Comparison of ENCODE assay signal across 17 cellular contexts in genomic region chr1:153513023-153513422, GRCh38. TPM values are rescaled to one million over a fixed set of nuclear protein-coding genes. Genes with fewer than 3 reads are reported as not detected.
DNase-seq lines count a peak whose midpoint lies in the region; ATAC-seq and TF ChIP-seq lines count a peak whose summit lies in the region.
"Had no signal": no experiment of that assay in that cellular context is flagged by ENCODE, and none has a peak within 500 bp of the region (broad histone marks: within the 10 kb centered on the region; RNA-seq: fewer than 3 reads in every experiment).

No MANE protein-coding gene starts in this region.

- no peak overlapping the region for H3K9ac ChIP-seq in BLaER1
- H3K9ac ChIP-seq in DND-41 (ENCODE audit: low read depth, low read length), result no peak overlapping the region
- H3K9ac ChIP-seq in smooth muscle cell (ENCODE audit: low read depth), result no peak overlapping the region

- H3K27ac Mint-ChIP-seq in effector memory CD8-positive, alpha-beta T cell, result no peak overlapping the region
- H3K27ac Mint-ChIP-seq: T-cell had no signal

- H3K4me3 ChIP-seq in BLaER1 (no peak overlapping the region), DND-41 (ENCODE audit: low read depth in 1 of 2, low read length in 2 of 2) (no peak overlapping the region), Panc1 (ENCODE audit: low read depth in 2 of 2, low read length in 2 of 2) (no peak overlapping the region), smooth muscle cell (no peak overlapping the region)
- H3K4me3 ChIP-seq: colonic mucosa, spleen, suprapubic skin had no signal

- peaks cover 12% of the 10 kb centered on the region in 2 donors for H3K4me1 Mint-ChIP-seq in effector memory CD8-positive, alpha-beta T cell (ENCODE audit: low read depth in 2 of 2)

- H3K4me3 Mint-ChIP-seq in effector memory CD8-positive, alpha-beta T cell, result no peak overlapping the region
- H3K4me3 Mint-ChIP-seq: activated T-cell treated with anti-CD3 and anti-CD28 coated beads, Interleukin-2, amount 50 U/mL, for 4 hours; T-cell had no signal

- in situ Hi-C loops in Panc1 (cut with HindIII; ENCODE audit: low pct_unique_long_range_greater_than_20kb, low sequenced_read_pairs), result no loop called here

- H3K36me3 Mint-ChIP-seq in effector memory CD8-positive, alpha-beta T cell (ENCODE audit: insufficient read depth), result no peaks in the 10 kb centered on the region
- H3K36me3 Mint-ChIP-seq: T-cell had no signal

- H3K4me1 ChIP-seq in BLaER1, result peaks cover 43% of the 10 kb centered on the region
- peaks cover 5% of the 10 kb centered on the region; the same call in 1 of the 2 replicates for H3K4me1 ChIP-seq in DND-41 (ENCODE audit: insufficient read depth, low read length)
- H3K4me1 ChIP-seq in Panc1 (ENCODE audit: control insufficient read depth, insufficient read depth, low read length), result peaks cover 29% of the 10 kb centered on the region
- H3K4me1 ChIP-seq in foreskin keratinocyte, result peaks cover 16% of the 10 kb centered on the region
- no peaks in the 10 kb centered on the region for H3K4me1 ChIP-seq in smooth muscle cell (ENCODE audit: low read depth)

- H3K27ac ChIP-seq in BLaER1, result no peak overlapping the region
- H3K27ac ChIP-seq in DND-41 (ENCODE audit: low read length), result no peak overlapping the region
- peak overlapping the region; percentile 72 for H3K27ac ChIP-seq in Panc1 (ENCODE audit: low read length)
- no peak overlapping the region for H3K27ac ChIP-seq in foreskin keratinocyte
- no peak overlapping the region for H3K27ac ChIP-seq in smooth muscle cell (ENCODE audit: low read depth)
- H3K27ac ChIP-seq: colonic mucosa, suprapubic skin had no signal

- no peak for DNase-seq in DND-41
- no peak for DNase-seq in Panc1 (ENCODE audit: low read depth, low spot score)
- no peak for DNase-seq in foreskin keratinocyte
- DNase-seq in smooth muscle cell (lab: John Stamatoyannopoulos, UW; ENCODE audit: unreplicated experiment), result no peak
- DNase-seq in omental fat pad (ENCODE audit: low spot score), result no peak
- DNase-seq in effector memory CD8-positive, alpha-beta T cell, result no peak
- DNase-seq: activated CD4-positive, alpha-beta T cell treated with anti-CD3 and anti-CD28 coated beads for 4 hours; activated T-cell treated with anti-CD3 and anti-CD28 coated beads, Interleukin-2, amount 50 U/mL, for 4 hours; colonic mucosa; NK-92 treated with Interleukin-12 subunit alpha and Interleukin-12 subunit beta, amount 100 ng/mL, for 24 hours; spleen; T-cell had no signal

- no peak for ATAC-seq in DND-41 (ENCODE audit: insufficient read depth, low read depth)
- no peak for ATAC-seq in Panc1
- no peak for ATAC-seq in foreskin keratinocyte
- ATAC-seq in HG02981 (IDR thresholded peaks at IDR 0.05; ENCODE audit: unreplicated experiment), result no peak
- ATAC-seq in omental fat pad (ENCODE audit: low FRiP score), result no peak
- no peak for ATAC-seq in effector memory CD8-positive, alpha-beta T cell (replicated peaks)
- ATAC-seq: activated T-cell treated with anti-CD3 and anti-CD28 coated beads, Interleukin-2, amount 50 U/mL, for 4 hours; T-cell had no signal

- H3K9me3 Mint-ChIP-seq in effector memory CD8-positive, alpha-beta T cell, result no peaks in the 10 kb centered on the region
- H3K9me3 Mint-ChIP-seq: activated T-cell treated with anti-CD3 and anti-CD28 coated beads, Interleukin-2, amount 50 U/mL, for 4 hours; T-cell had no signal

- TF ChIP-seq CTCF in DND-41 (IDR thresholded peaks at IDR 0.05; ENCODE audit: borderline replicate concordance, extremely low read depth, low read length, poor library complexity, severe bottlenecking) (peak; percentile 24), Panc1 (IDR thresholded peaks at IDR 0.05) (no peak), foreskin keratinocyte (conservative IDR thresholded peaks at IDR 0.05) (peak; percentile 33), smooth muscle cell (IDR thresholded peaks at IDR 0.05; ENCODE audit: borderline replicate concordance, insufficient read depth, poor library complexity, severe bottlenecking) (no peak), omental fat pad (IDR thresholded peaks at IDR 0.05) (no peak)

- no peaks in the 10 kb centered on the region for H3K27me3 Mint-ChIP-seq in effector memory CD8-positive, alpha-beta T cell
- H3K27me3 Mint-ChIP-seq: T-cell had no signal

- no TSS peak for BruUV-seq in Panc1 (replicated peaks; lab: Mats Ljungman, UMichigan)

- no peak overlapping the region for H2AFZ ChIP-seq in DND-41 (ENCODE audit: low read depth, low read length)
- H2AFZ ChIP-seq in smooth muscle cell (ENCODE audit: low read depth), result no peak overlapping the region

- H3F3A ChIP-seq in smooth muscle cell (ENCODE audit: low read depth), result no peaks in the 10 kb centered on the region

- H3K79me2 ChIP-seq in DND-41 (ENCODE audit: insufficient read depth, low read length) (no peaks in the 10 kb centered on the region), smooth muscle cell (ENCODE audit: low read depth) (no peaks in the 10 kb centered on the region)

- no peaks in the 10 kb centered on the region for H4K20me1 ChIP-seq in BLaER1
- no peaks in the 10 kb centered on the region for H4K20me1 ChIP-seq in DND-41 (ENCODE audit: insufficient read depth, low read length)
- H4K20me1 ChIP-seq in smooth muscle cell (ENCODE audit: low read depth), result no peaks in the 10 kb centered on the region

- H3K9me3 ChIP-seq in BLaER1 (no peaks in the 10 kb centered on the region), DND-41 (ENCODE audit: insufficient read depth, low read length, severe bottlenecking) (no peaks in the 10 kb centered on the region), Panc1 (ENCODE audit: control insufficient read depth, insufficient read depth, low read depth, low read length) (no peaks in the 10 kb centered on the region), smooth muscle cell (replicated peaks; ENCODE audit: low read depth) (no peaks in the 10 kb centered on the region)
- H3K9me3 ChIP-seq: colonic mucosa, spleen, suprapubic skin had no signal

- H3K4me2 ChIP-seq in BLaER1 (peak overlapping the region; percentile 46), DND-41 (ENCODE audit: insufficient read depth, low read length) (no peak overlapping the region), smooth muscle cell (no peak overlapping the region)

- H3K27me3 ChIP-seq in BLaER1, result no peaks in the 10 kb centered on the region
- no peaks in the 10 kb centered on the region for H3K27me3 ChIP-seq in DND-41 (ENCODE audit: insufficient read depth, low read length, poor library complexity)
- H3K27me3 ChIP-seq in Panc1 (ENCODE audit: control insufficient read depth, insufficient read depth, low read length), result no peaks in the 10 kb centered on the region
- no peaks in the 10 kb centered on the region for H3K27me3 ChIP-seq in foreskin keratinocyte
- no peaks in the 10 kb centered on the region for H3K27me3 ChIP-seq in smooth muscle cell (ENCODE audit: low read depth)
- H3K27me3 ChIP-seq: colonic mucosa, spleen, suprapubic skin had no signal

- 86% methylated on average over 3 of the region's 3 CpGs for WGBS in smooth muscle cell (ENCODE audit: low lambda C conversion rate)

- POLR2A ChIA-PET in Panc1 (lab: Charles Lee), result no interaction called here

- intact Hi-C loops in Panc1 (cut with micrococcal nuclease; ENCODE audit: unreplicated experiment), result loop anchor here (5.0 to 10.0 kb wide), 2 partner anchors 104 to 262 kb away; partner anchors contain the start of genes S100A14 and SLC27A3

- no peaks in the 10 kb centered on the region for H3K36me3 ChIP-seq in BLaER1
- no peaks in the 10 kb centered on the region for H3K36me3 ChIP-seq in DND-41 (ENCODE audit: insufficient read depth, low read length)
- no peaks in the 10 kb centered on the region for H3K36me3 ChIP-seq in Panc1 (ENCODE audit: control insufficient read depth, insufficient read depth, low read length)
- H3K36me3 ChIP-seq in smooth muscle cell (ENCODE audit: low read depth), result no peaks in the 10 kb centered on the region
- H3K36me3 ChIP-seq: colonic mucosa, spleen, suprapubic skin had no signal

- CTCF ChIA-PET in Panc1 (lab: Charles Lee), result no interaction called here

RNA-seq across cellular contexts. Expression of gene S100A6, which starts 22.8 kb away (rescaled TPM):
- total RNA-seq in Panc1 (2021; ENCODE audit: unreplicated experiment) (1,986 TPM), foreskin keratinocyte (3,644 and 4,242 TPM in 2 replicates), smooth muscle cell (410 and 499 TPM in 2 replicates), omental fat pad (100 to 1,000 TPM; 315 to 566 (median 427) TPM)
- polyA plus RNA-seq in Panc1 (2012; ENCODE audit: insufficient read length), result 6,225 TPM
- polyA plus RNA-seq in foreskin keratinocyte (6,268 and 7,449 TPM in 2 replicates), smooth muscle cell (1,358 and 1,471 TPM in 2 replicates)

RNA-seq across cellular contexts. Expression of gene S100A5, which starts 27.7 kb away (rescaled TPM):
- total RNA-seq in Panc1 (2021; ENCODE audit: unreplicated experiment) (0.72 TPM), foreskin keratinocyte (0.27 TPM in 1 of 2 replicates, not detected in the other), smooth muscle cell (1.6 and 5.7 TPM in 2 replicates), omental fat pad (not detected)
- polyA plus RNA-seq in Panc1 (2012; ENCODE audit: insufficient read length), result 1.2 TPM
- polyA plus RNA-seq in foreskin keratinocyte (0.50 and 0.73 TPM in 2 replicates), smooth muscle cell (4.8 and 6.2 TPM in 2 replicates)
- total RNA-seq: colonic mucosa, fibroblast of lung, lung microvascular endothelial cell, suprapubic skin had no signal

RNA-seq across cellular contexts. Expression of gene S100A4, which starts 32.6 kb away (rescaled TPM):
- total RNA-seq in Panc1 (2021; ENCODE audit: unreplicated experiment), result 773 TPM
- 817 TPM for polyA plus RNA-seq in Panc1 (2012; ENCODE audit: insufficient read length)
- total RNA-seq in foreskin keratinocyte, result 12.1 and 23.7 TPM in 2 replicates
- 22.8 and 43.2 TPM in 2 replicates for polyA plus RNA-seq in foreskin keratinocyte
- total RNA-seq in smooth muscle cell, result 1,139 and 1,222 TPM in 2 replicates
- polyA plus RNA-seq in smooth muscle cell, result 1,491 and 1,802 TPM in 2 replicates
- 100 to 1,000 TPM; 323 to 723 (median 337) TPM for total RNA-seq in omental fat pad

RNA-seq across cellular contexts. Expression of gene S100A3, which starts 36.0 kb away (rescaled TPM):
- total RNA-seq in Panc1 (2021; ENCODE audit: unreplicated experiment) (12.0 TPM), foreskin keratinocyte (14.3 and 18.5 TPM in 2 replicates), smooth muscle cell (11.2 and 13.9 TPM in 2 replicates), omental fat pad (1 to 10 TPM in 3 of 4 donors, not detected in 1; 1.7 to 3.2 (median 2.7) TPM)
- 10.0 TPM for polyA plus RNA-seq in Panc1 (2012; ENCODE audit: insufficient read length)
- polyA plus RNA-seq in foreskin keratinocyte (21.4 and 29.0 TPM in 2 replicates), smooth muscle cell (18.0 and 19.8 TPM in 2 replicates)
- total RNA-seq: activated T-cell treated with anti-CD3 and anti-CD28 coated beads, Interleukin-2, amount 50 U/mL, for 4 hours; T-cell had no signal

RNA-seq across cellular contexts. Expression of gene S100A7, which starts 52.6 kb away (rescaled TPM):
- total RNA-seq in Panc1 (2021; ENCODE audit: unreplicated experiment) (not detected), foreskin keratinocyte (0.37 TPM in 1 of 2 replicates, not detected in the other), smooth muscle cell (not detected in 2 replicates), omental fat pad (not detected)
- polyA plus RNA-seq in Panc1 (2012; ENCODE audit: insufficient read length), result not detected
- polyA plus RNA-seq in foreskin keratinocyte (0.59 TPM in 1 of 2 replicates, not detected in the other), smooth muscle cell (not detected in 2 replicates)
- total RNA-seq: activated T-cell treated with anti-CD3 and anti-CD28 coated beads, Interleukin-2, amount 50 U/mL, for 4 hours; colonic mucosa; fibroblast of lung; lung microvascular endothelial cell; spleen; T-cell had no signal
- polyA plus RNA-seq: fibroblast of lung, spleen had no signal

Comparison
In these comparisons a context has a peak if more than half of its experiments do, and no peak if none do; other contexts are left out.
1. CTCF ChIP-seq: peak in DND-41 (single experiment) and foreskin keratinocyte (single experiment); none in Panc1 (single experiment), smooth muscle cell (single experiment) and omental fat pad (0 of 3).
2. RNA of gene S100A4, which starts 32.6 kb away (total RNA-seq): 1,139 to 1,222 TPM in smooth muscle cell, 773 TPM in Panc1 (single experiment) and 323 to 723 TPM in omental fat pad; 12.1 to 23.7 TPM in foreskin keratinocyte; every median in the first group is over 10 times any median in the second.